ENCODE assay signal across 8 cellular contexts in genomic region chr10:98414932-98415709, GRCh38. TPM values are rescaled to one million over a fixed set of nuclear protein-coding genes. Genes with fewer than 3 reads are reported as not detected.
DNase-seq lines count a peak whose midpoint lies in the region; ATAC-seq and TF ChIP-seq lines count a peak whose summit lies in the region.

PYROXD2 (minus strand) TSS chr10:98415182; CDS start chr10:98415135, 47 bp downstream.

- intact Hi-C loops in colonic mucosa (cut with DNase I) = no loop called here

- H3K27ac ChIP-seq in AG04450 (ENCODE audit: low read depth, low read length) = peak within 1 kb of the TSS; percentile 39
- H3K27ac ChIP-seq in colonic mucosa = peak within 1 kb of the TSS; percentile 64
- H3K27ac ChIP-seq in skeletal muscle tissue (ENCODE audit: low read depth, low read length) = peak within 1 kb of the TSS; percentile 74

- H3K9ac ChIP-seq in colonic mucosa (ENCODE audit: low read depth in 2 of 2, low read length in 2 of 2) (peak within 1 kb of the TSS; percentile 62 to 80), skeletal muscle tissue (ENCODE audit: low read depth in 1 of 3, low read length in 3 of 3) (peak within 1 kb of the TSS; percentile 81 to 94 (median 82))

- H3K9me3 Mint-ChIP-seq in WTC11 = no peaks in the 10 kb centered on the region

- DNase-seq in AG04450 (ENCODE audit: low read depth, low spot score) (peak; percentile 81), NCI-H1105 (lab: John Stamatoyannopoulos, UW) (peak; percentile 80), WTC11 (ENCODE audit: low spot score) (peak; percentile 78), colonic mucosa (peak; percentile 92), iris pigment epithelial cell (ENCODE audit: low read depth) (peak; percentile 92), NCI-H187 (lab: John Stamatoyannopoulos, UW) (no peak)

- CTCF ChIA-PET in AG04450 (lab: Charles Lee) (interaction anchor here (0.6 to 1.9 kb wide), 5 partner anchors 10 to 171 kb away, joined by 3 to 12 read pairs (median 4); no protein-coding TSS in a partner anchor), WTC11 (lab: Charles Lee) (interaction anchor here (1.2 to 2.8 kb wide), 6 partner anchors 8 to 106 kb away, joined by 3 to 23 read pairs (median 12); no protein-coding TSS in a partner anchor)

- H3K4me3 Mint-ChIP-seq in WTC11 = peak within 1 kb of the TSS; percentile 83

- POLR2A ChIA-PET in AG04450 (lab: Yijun Ruan, JAX) = interaction anchor here (0.5 to 2.1 kb wide), 17 partner anchors 9 to 1692 kb away, joined by 3 to 7 read pairs (median 4); partner anchors contain the start of gene LOXL4
- POLR2A ChIA-PET in WTC11 (lab: Charles Lee) = interaction anchor here (0.8 to 1.1 kb wide), 2 partner anchors 9 to 213 kb away, joined by 3 read pairs; no protein-coding TSS in a partner anchor

- H3K4me1 ChIP-seq in colonic mucosa (peaks cover 4% of the 10 kb centered on the region), skeletal muscle tissue (ENCODE audit: control insufficient read depth in 3 of 3, insufficient read depth in 3 of 3, low read length in 3 of 3) (peaks cover 26 to 42% (median 38%) of the 10 kb centered on the region in 3 donors)

- TF ChIP-seq CTCF in AG04450 (IDR thresholded peaks at IDR 0.05; ENCODE audit: low read depth, low read length) (no peak), WTC11 (IDR thresholded peaks at IDR 0.05) (no peak), colonic mucosa (IDR thresholded peaks at IDR 0.05) (no peak)

- H3K4me3 ChIP-seq in AG04450 (ENCODE audit: low read depth, low read length) (peak within 1 kb of the TSS; percentile 82), colonic mucosa (peak within 1 kb of the TSS; percentile 47), skeletal muscle tissue (ENCODE audit: low read length in 3 of 3) (peak within 1 kb of the TSS; percentile 81 to 93 (median 92))

- peak within 1 kb of the TSS; percentile 92 for H3K27ac Mint-ChIP-seq in WTC11

- H3K9me3 ChIP-seq in AG04450 (ENCODE audit: control insufficient read depth, insufficient read depth, low read length) (no peaks in the 10 kb centered on the region; the same call in 1 of the 2 replicates), colonic mucosa (no peaks in the 10 kb centered on the region), skeletal muscle tissue (ENCODE audit: control insufficient read depth in 3 of 3, low read length in 3 of 3) (no peaks in the 10 kb centered on the region)

- peaks cover 13% of the 10 kb centered on the region for H3K36me3 ChIP-seq in colonic mucosa
- peaks cover 23 to 29% (median 26%) of the 10 kb centered on the region in 3 donors for H3K36me3 ChIP-seq in skeletal muscle tissue (ENCODE audit: control insufficient read depth in 3 of 3, insufficient read depth in 3 of 3, low read length in 3 of 3)

- H3K27me3 ChIP-seq in AG04450 (ENCODE audit: control insufficient read depth, insufficient read depth, low read length) (no peaks in the 10 kb centered on the region), colonic mucosa (no peaks in the 10 kb centered on the region), skeletal muscle tissue (ENCODE audit: control insufficient read depth in 3 of 3, insufficient read depth in 3 of 3, low read length in 3 of 3) (no peaks in the 10 kb centered on the region)

- ATAC-seq in GM19463 (IDR thresholded peaks at IDR 0.05; ENCODE audit: unreplicated experiment) = peak; percentile 40
- ATAC-seq in WTC11 = peak; percentile 95

- peaks cover 3% of the 10 kb centered on the region; the same call in 1 of the 2 replicates for H3K36me3 Mint-ChIP-seq in WTC11

- peaks cover 15% of the 10 kb centered on the region for H3K4me1 Mint-ChIP-seq in WTC11

- no peaks in the 10 kb centered on the region for H3K27me3 Mint-ChIP-seq in WTC11 (ENCODE audit: low read depth)

TF ChIP-seq in WTC11, 78 proteins besides CTCF, POLR2A, EP300 and RAD21 (continues in another document):
- no peak for TF ChIP-seq ELF4 (CRISPR knock-in tag; IDR thresholded peaks at IDR 0.05; ENCODE audit: low read depth)
- TF ChIP-seq, protein P1, sequence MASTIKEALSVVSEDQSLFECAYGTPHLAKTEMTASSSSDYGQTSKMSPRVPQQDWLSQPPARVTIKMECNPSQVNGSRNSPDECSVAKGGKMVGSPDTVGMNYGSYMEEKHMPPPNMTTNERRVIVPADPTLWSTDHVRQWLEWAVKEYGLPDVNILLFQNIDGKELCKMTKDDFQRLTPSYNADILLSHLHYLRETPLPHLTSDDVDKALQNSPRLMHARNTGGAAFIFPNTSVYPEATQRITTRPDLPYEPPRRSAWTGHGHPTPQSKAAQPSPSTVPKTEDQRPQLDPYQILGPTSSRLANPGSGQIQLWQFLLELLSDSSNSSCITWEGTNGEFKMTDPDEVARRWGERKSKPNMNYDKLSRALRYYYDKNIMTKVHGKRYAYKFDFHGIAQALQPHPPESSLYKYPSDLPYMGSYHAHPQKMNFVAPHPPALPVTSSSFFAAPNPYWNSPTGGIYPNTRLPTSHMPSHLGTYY (CRISPR knock-in tag; IDR thresholded peaks at IDR 0.05) = no peak
- no peak for TF ChIP-seq GABPB1 (CRISPR knock-in tag; IDR thresholded peaks at IDR 0.05)
- no peak for TF ChIP-seq ZNF532 (CRISPR knock-in tag; IDR thresholded peaks at IDR 0.05; ENCODE audit: borderline replicate concordance)
- TF ChIP-seq SP1 (CRISPR knock-in tag; conservative IDR thresholded peaks at IDR 0.05) = peak; percentile 60; the same call in 1 of the 2 replicates
- TF ChIP-seq CBFB (CRISPR knock-in tag; IDR thresholded peaks at IDR 0.05; ENCODE audit: low read depth) = no peak
- TF ChIP-seq, protein P2, sequence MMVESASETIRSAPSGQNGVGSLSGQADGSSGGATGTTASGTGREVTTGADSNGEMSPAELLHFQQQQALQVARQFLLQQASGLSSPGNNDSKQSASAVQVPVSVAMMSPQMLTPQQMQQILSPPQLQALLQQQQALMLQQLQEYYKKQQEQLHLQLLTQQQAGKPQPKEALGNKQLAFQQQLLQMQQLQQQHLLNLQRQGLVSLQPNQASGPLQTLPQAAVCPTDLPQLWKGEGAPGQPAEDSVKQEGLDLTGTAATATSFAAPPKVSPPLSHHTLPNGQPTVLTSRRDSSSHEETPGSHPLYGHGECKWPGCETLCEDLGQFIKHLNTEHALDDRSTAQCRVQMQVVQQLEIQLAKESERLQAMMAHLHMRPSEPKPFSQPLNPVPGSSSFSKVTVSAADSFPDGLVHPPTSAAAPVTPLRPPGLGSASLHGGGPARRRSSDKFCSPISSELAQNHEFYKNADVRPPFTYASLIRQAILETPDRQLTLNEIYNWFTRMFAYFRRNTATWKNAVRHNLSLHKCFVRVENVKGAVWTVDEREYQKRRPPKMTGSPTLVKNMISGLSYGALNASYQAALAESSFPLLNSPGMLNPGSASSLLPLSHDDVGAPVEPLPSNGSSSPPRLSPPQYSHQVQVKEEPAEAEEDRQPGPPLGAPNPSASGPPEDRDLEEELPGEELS (CRISPR knock-in tag; IDR thresholded peaks at IDR 0.05) = 0 out of 2 replicates have a peak, but pooled peaks have one; percentile 46
- no peak for TF ChIP-seq OVOL2 (CRISPR knock-in tag; IDR thresholded peaks at IDR 0.05; ENCODE audit: borderline replicate concordance)
- TF ChIP-seq SMAD3 (CRISPR knock-in tag; IDR thresholded peaks at IDR 0.05; ENCODE audit: borderline replicate concordance) = peak; percentile 57; the same call in 1 of the 2 replicates
- 0 out of 2 replicates have a peak, but pooled peaks have one; percentile 61 for TF ChIP-seq GTF2I (CRISPR knock-in tag; conservative IDR thresholded peaks at IDR 0.05)
- no peak for TF ChIP-seq EMX1 (CRISPR knock-in tag; IDR thresholded peaks at IDR 0.05)
- peak; percentile 86; the same call in 1 of the 2 replicates for TF ChIP-seq TEAD1 (CRISPR knock-in tag; IDR thresholded peaks at IDR 0.05)
- TF ChIP-seq IRF2 (CRISPR knock-in tag; IDR thresholded peaks at IDR 0.05; ENCODE audit: borderline replicate concordance, low read depth) = no peak
- TF ChIP-seq FOXJ3 (CRISPR knock-in tag; IDR thresholded peaks at IDR 0.05; ENCODE audit: borderline replicate concordance) = no peak
- 0 out of 2 replicates have a peak, but pooled peaks have one; percentile 15 for TF ChIP-seq ZBTB21 (CRISPR knock-in tag; IDR thresholded peaks at IDR 0.05; ENCODE audit: borderline replicate concordance)

RNA-seq across cellular contexts. Expression of gene PYROXD2, which starts in this region (rescaled TPM):
- polyA plus RNA-seq in AG04450 (2011; rRNA removed) = 20.3 and 25.6 TPM in 2 replicates
- 18.5 and 25.2 TPM in 2 replicates for polyA minus RNA-seq in AG04450 (2011; rRNA and poly(A)+ RNA removed)
- total RNA-seq in WTC11 (2021) = 7.0 to 8.6 TPM (median 8.1 TPM) in 3 replicates
- total RNA-seq in colonic mucosa = 1 to 10 TPM; 5.9 to 9.4 TPM
- 11.0 TPM for total RNA-seq in skeletal muscle tissue

Comparison
In these comparisons a context has a peak if more than half of its experiments do, and no peak if none do; other contexts are left out.
1. DNase-seq: peak in AG04450 (single experiment), NCI-H1105 (single experiment), WTC11 (single experiment), colonic mucosa (single experiment) and iris pigment epithelial cell (single experiment); none in NCI-H187 (0 of 2).
2. Peak in every context shown above with its lines, with median percentiles within 50 percentile points of each other: H3K27ac ChIP-seq and H3K4me3 ChIP-seq.